In the genomic region with DNA sequence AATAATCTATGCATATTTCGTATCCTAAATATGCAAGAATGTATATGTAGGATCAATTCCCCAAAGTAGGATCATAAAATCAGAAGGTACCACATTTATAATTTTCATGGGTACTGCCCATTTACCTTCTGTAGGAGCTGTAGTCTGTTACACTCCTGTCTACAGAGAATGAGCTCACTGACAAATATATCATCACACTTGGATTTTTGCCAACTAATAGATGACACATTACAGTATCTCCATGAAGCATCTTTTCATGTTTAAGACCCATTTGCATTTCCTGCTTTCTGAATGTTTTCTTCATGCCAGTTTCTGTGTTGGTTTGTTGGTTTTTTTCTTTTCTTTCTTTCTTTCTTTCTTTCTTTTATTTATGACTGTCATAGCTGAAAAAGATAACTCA, we compare ENCODE assay signal across 10 cellular contexts.
DNase-seq lines count a peak whose midpoint lies in the region; ATAC-seq and TF ChIP-seq lines count a peak whose summit lies in the region.
"Had no signal": no experiment of that assay in that cellular context is flagged by ENCODE, and none has a peak within 500 bp of the region (broad histone marks: within the 10 kb centered on the region; RNA-seq: fewer than 3 reads in every experiment).

No MANE protein-coding gene starts in this region.

- H3K4me1 ChIP-seq in aorta (ENCODE audit: control insufficient read depth in 1 of 2, insufficient read depth in 2 of 2, low read length in 2 of 2): no peaks in the 10 kb centered on the region

- DNase-seq in activated naive CD4-positive, alpha-beta T cell treated with anti-CD3 and anti-CD28 coated beads, Interleukin-2, amount 10 ng/mL, durations not matched to agents 7 days and 5 days: no peak
- no peak for DNase-seq in activated naive CD4-positive, alpha-beta T cell treated with anti-CD3 and anti-CD28 coated beads, Interleukin-2, amount 50 U/mL, for 16 hours
- DNase-seq in HCEC 1CT (peak; percentile 34), neural crest cell (ENCODE audit: low read depth, low spot score) (no peak), aorta (no peak)
- DNase-seq: effector CD4-positive, alpha-beta T cell had no signal

- H3K27ac ChIP-seq in aorta (ENCODE audit: low read depth in 1 of 2, low read length in 2 of 2): no peak overlapping the region

- CTCF ChIA-PET in activated naive CD4-positive, alpha-beta T cell treated with anti-CD3 and anti-CD28 coated beads, Interleukin-2, amount 10 ng/mL, durations not matched to agents 7 days and 5 days (lab: Charles Lee): interaction anchor here (1.1 to 4.6 kb wide), 3 partner anchors 12 to 52 kb away, joined by 4 to 19 read pairs (median 5); no protein-coding TSS in a partner anchor

- peaks cover 9 to 24% of the 10 kb centered on the region in 2 donors for H3K36me3 ChIP-seq in aorta (ENCODE audit: control insufficient read depth in 1 of 2, insufficient read depth in 2 of 2, low read length in 1 of 2)

- H3K4me1 Mint-ChIP-seq in activated naive CD4-positive, alpha-beta T cell treated with anti-CD3 and anti-CD28 coated beads, Interleukin-2, amount 10 ng/mL, durations not matched to agents 7 days and 5 days: peaks cover 8% of the 10 kb centered on the region
- no peaks in the 10 kb centered on the region for H3K4me1 Mint-ChIP-seq in neural crest cell

- ATAC-seq in HG03469 (IDR thresholded peaks at IDR 0.05; ENCODE audit: unreplicated experiment) (peak; percentile 77), aorta (ENCODE audit: low FRiP score) (no peak), HG02970 (IDR thresholded peaks at IDR 0.05; ENCODE audit: low FRiP score, unreplicated experiment) (no peak), GM19397 (IDR thresholded peaks at IDR 0.05; ENCODE audit: unreplicated experiment) (no peak)
- ATAC-seq: HepG2 had no signal

- intact Hi-C loops in aorta (cut with DNase I): loop anchor here in 1 of 2 donors (10.0 kb wide), 1 partner anchor 128 kb away; no protein-coding TSS in a partner anchor

- no peaks in the 10 kb centered on the region for H3K9me3 ChIP-seq in aorta (ENCODE audit: control insufficient read depth, low read length)

- H3K4me3 Mint-ChIP-seq in activated naive CD4-positive, alpha-beta T cell treated with anti-CD3 and anti-CD28 coated beads, Interleukin-2, amount 10 ng/mL, durations not matched to agents 7 days and 5 days: no peak overlapping the region
- no peak overlapping the region for H3K4me3 Mint-ChIP-seq in neural crest cell

- H3K9me3 Mint-ChIP-seq in activated naive CD4-positive, alpha-beta T cell treated with anti-CD3 and anti-CD28 coated beads, Interleukin-2, amount 10 ng/mL, durations not matched to agents 7 days and 5 days: no peaks in the 10 kb centered on the region
- H3K9me3 Mint-ChIP-seq in neural crest cell: no peaks in the 10 kb centered on the region

- H3K27me3 ChIP-seq in aorta (ENCODE audit: control insufficient read depth in 1 of 2, insufficient read depth in 2 of 2, low read length in 1 of 2): no peaks in the 10 kb centered on the region

- no peaks in the 10 kb centered on the region for H3K27me3 Mint-ChIP-seq in activated naive CD4-positive, alpha-beta T cell treated with anti-CD3 and anti-CD28 coated beads, Interleukin-2, amount 10 ng/mL, durations not matched to agents 7 days and 5 days
- no peaks in the 10 kb centered on the region for H3K27me3 Mint-ChIP-seq in neural crest cell (ENCODE audit: low read depth)

- peaks cover 88% of the 10 kb centered on the region for H3K36me3 Mint-ChIP-seq in activated naive CD4-positive, alpha-beta T cell treated with anti-CD3 and anti-CD28 coated beads, Interleukin-2, amount 10 ng/mL, durations not matched to agents 7 days and 5 days
- peaks cover 44% of the 10 kb centered on the region for H3K36me3 Mint-ChIP-seq in neural crest cell (ENCODE audit: low read depth)

- H3K27ac Mint-ChIP-seq in activated naive CD4-positive, alpha-beta T cell treated with anti-CD3 and anti-CD28 coated beads, Interleukin-2, amount 10 ng/mL, durations not matched to agents 7 days and 5 days: peak overlapping the region; percentile 60
- peak overlapping the region; percentile 13 for H3K27ac Mint-ChIP-seq in neural crest cell (ENCODE audit: unreplicated experiment)

- H3K4me3 ChIP-seq in aorta (ENCODE audit: low read length in 2 of 2): no peak overlapping the region

- 86 to 95% methylated on average over 1 of the region's 1 CpG for WGBS in aorta, 2 donors

- TF ChIP-seq CTCF in neural crest cell (conservative IDR thresholded peaks at IDR 0.05): no peak
